Comparison of ENCODE assay signal across 8 cellular contexts in the genomic region with DNA sequence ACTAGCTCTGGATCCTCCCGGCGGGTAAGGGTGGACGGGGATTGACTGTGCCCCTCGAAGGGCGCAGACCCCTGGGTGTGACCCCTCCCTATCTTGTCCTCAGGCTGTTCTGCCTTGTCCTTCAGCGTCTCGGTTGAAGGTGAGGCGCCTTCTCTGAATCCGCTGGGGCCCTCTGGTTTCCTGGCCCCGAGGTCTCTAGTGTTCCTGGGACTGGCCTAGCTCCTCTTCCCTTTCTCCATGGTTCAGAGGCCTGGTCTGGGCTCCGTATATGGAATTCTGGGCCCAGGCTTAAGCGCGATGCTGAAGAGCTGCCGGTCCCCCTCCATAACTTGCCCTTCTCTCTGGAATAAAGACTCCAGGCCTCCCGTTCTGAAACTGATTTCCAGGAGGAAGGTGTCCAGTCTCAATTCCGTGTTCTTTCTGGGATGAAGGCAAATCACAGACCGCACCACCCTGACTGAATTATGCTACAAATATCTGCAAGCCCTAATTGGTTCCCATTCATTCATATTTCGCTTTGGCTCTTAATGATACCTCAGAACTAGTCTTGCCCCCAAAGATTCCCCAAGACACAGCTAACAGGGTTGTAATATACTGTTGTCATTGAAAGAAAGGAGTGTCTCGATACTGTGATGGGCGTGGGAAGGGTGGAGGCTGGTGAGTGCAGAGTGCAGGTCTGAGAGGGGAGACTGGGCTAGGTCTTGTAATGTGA. TPM values are rescaled to one million over a fixed set of nuclear protein-coding genes. Genes with fewer than 3 reads are reported as not detected.
DNase-seq lines count a peak whose midpoint lies in the region; ATAC-seq and TF ChIP-seq lines count a peak whose summit lies in the region.

No MANE protein-coding gene starts in this region.

- CTCF ChIA-PET in OCI-LY7 (lab: Charles Lee; ENCODE audit: unreplicated experiment) = interaction anchor here (0.6 to 1.3 kb wide), 2 partner anchors 26 to 30 kb away, joined by 3 read pairs; no protein-coding TSS in a partner anchor

- peak overlapping the region; percentile 83 for H3K4me2 ChIP-seq in OCI-LY7 (ENCODE audit: low read length)
- peak overlapping the region; percentile 94 for H3K4me2 ChIP-seq in osteoblast (ENCODE audit: insufficient read depth, low read length)

- ATAC-seq in HG03342 (IDR thresholded peaks at IDR 0.05; ENCODE audit: unreplicated experiment) = no peak

- no peak for DNase-seq in activated CD4-positive, alpha-beta T cell treated with anti-CD3 and anti-CD28 coated beads, Interleukin-2, amount 10 ng/mL, durations not matched to agents 24 days and 14 days
- DNase-seq in activated CD4-positive, alpha-beta T cell treated with anti-CD3 and anti-CD28 coated beads for 4 hours = no peak
- DNase-seq in OCI-LY7 (ENCODE audit: low spot score) (peak; percentile 20), epithelial cell of prostate (ENCODE audit: low read depth, low spot score) (no peak), osteoblast (ENCODE audit: insufficient read length, low spot score, missing footprints) (peak; percentile 92), HuH-7 (ENCODE audit: low spot score) (no peak), NCI-H1694 (lab: John Stamatoyannopoulos, UW) (no peak)

- H3K9me3 ChIP-seq in OCI-LY7 (ENCODE audit: low read length) (no peaks in the 10 kb centered on the region), osteoblast (ENCODE audit: low read depth, low read length) (no peaks in the 10 kb centered on the region)

- H3K9me2 ChIP-seq in OCI-LY7 (ENCODE audit: insufficient read depth, low read length) = no peaks in the 10 kb centered on the region

- H3K27ac Mint-ChIP-seq in activated CD4-positive, alpha-beta T cell treated with anti-CD3 and anti-CD28 coated beads, Interleukin-2, amount 10 ng/mL, durations not matched to agents 24 days and 14 days = peak overlapping the region; percentile 85

- POLR2A ChIA-PET in OCI-LY7 (lab: Charles Lee) = interaction anchor here (0.6 to 1.2 kb wide), 4 partner anchors 11 to 138 kb away, joined by 3 to 4 read pairs (median 4); no protein-coding TSS in a partner anchor

- H3K27me3 Mint-ChIP-seq in activated CD4-positive, alpha-beta T cell treated with anti-CD3 and anti-CD28 coated beads, Interleukin-2, amount 10 ng/mL, durations not matched to agents 24 days and 14 days = no peaks in the 10 kb centered on the region

- H3K4me1 ChIP-seq in OCI-LY7 (ENCODE audit: insufficient read depth, low read length, poor library complexity, severe bottlenecking) (peaks cover 23% of the 10 kb centered on the region), osteoblast (ENCODE audit: insufficient read depth, low read length) (peaks cover 19% of the 10 kb centered on the region)

- H3K4me3 Mint-ChIP-seq in activated CD4-positive, alpha-beta T cell treated with anti-CD3 and anti-CD28 coated beads, Interleukin-2, amount 10 ng/mL, durations not matched to agents 24 days and 14 days = peak overlapping the region; percentile 86

- no peaks in the 10 kb centered on the region for H4K20me1 ChIP-seq in OCI-LY7 (ENCODE audit: insufficient read depth, low read length)
- peaks cover 42% of the 10 kb centered on the region for H4K20me1 ChIP-seq in osteoblast (ENCODE audit: insufficient read depth, low read length)

- BruUV-seq in OCI-LY7 (replicated peaks; lab: Mats Ljungman, UMichigan) = no TSS peak

- no peak for TF ChIP-seq CTCF in OCI-LY7 (conservative IDR thresholded peaks at IDR 0.05; ENCODE audit: low read length)
- TF ChIP-seq CTCF in osteoblast (IDR thresholded peaks at IDR 0.05; ENCODE audit: extremely low read depth, low read depth, low read length) = no peak

- H3K27me3 ChIP-seq in osteoblast (ENCODE audit: insufficient read depth, low read length) = no peaks in the 10 kb centered on the region

- peaks cover 27% of the 10 kb centered on the region for H3K4me1 Mint-ChIP-seq in activated CD4-positive, alpha-beta T cell treated with anti-CD3 and anti-CD28 coated beads, Interleukin-2, amount 10 ng/mL, durations not matched to agents 24 days and 14 days

- peaks cover 48% of the 10 kb centered on the region for H3K36me3 Mint-ChIP-seq in activated CD4-positive, alpha-beta T cell treated with anti-CD3 and anti-CD28 coated beads, Interleukin-2, amount 10 ng/mL, durations not matched to agents 24 days and 14 days (ENCODE audit: low read depth)

- intact Hi-C loops in activated CD4-positive, alpha-beta T cell treated with anti-CD3 and anti-CD28 coated beads, Interleukin-2, amount 10 ng/mL, durations not matched to agents 24 days and 14 days (cut with micrococcal nuclease) = loop anchor here (1.0 to 5.0 kb wide), 4 partner anchors 19 to 64 kb away; partner anchors contain the start of genes CENPT, PSKH1 and PSMB10
- intact Hi-C loops in OCI-LY7 (cut with micrococcal nuclease; ENCODE audit: unreplicated experiment) = no loop called here

- peak overlapping the region; percentile 66; the same call in 1 of the 2 replicates for H2AFZ ChIP-seq in OCI-LY7 (ENCODE audit: low read length)
- H2AFZ ChIP-seq in osteoblast (ENCODE audit: low read length) = peak overlapping the region; percentile 82

- no peaks in the 10 kb centered on the region for H3K9me3 Mint-ChIP-seq in activated CD4-positive, alpha-beta T cell treated with anti-CD3 and anti-CD28 coated beads, Interleukin-2, amount 10 ng/mL, durations not matched to agents 24 days and 14 days

- H3K79me2 ChIP-seq in OCI-LY7 (ENCODE audit: insufficient read depth, low read depth, low read length) = peaks cover 29% of the 10 kb centered on the region
- H3K79me2 ChIP-seq in osteoblast (ENCODE audit: insufficient read depth, low read length) = peaks cover 54% of the 10 kb centered on the region

- peak overlapping the region; percentile 95 for H3K4me3 ChIP-seq in OCI-LY7 (ENCODE audit: low read depth, low read length, poor library complexity, severe bottlenecking)
- H3K4me3 ChIP-seq in osteoblast (ENCODE audit: insufficient read depth, low read length) = peak overlapping the region; percentile 96

- H3K27ac ChIP-seq in OCI-LY7 (ENCODE audit: low read depth, low read length, poor library complexity, severe bottlenecking) (peak overlapping the region; percentile 48), epithelial cell of prostate (peak overlapping the region; percentile 46), osteoblast (ENCODE audit: low read depth, low read length) (peak overlapping the region; percentile 86)

- H3K36me3 ChIP-seq in OCI-LY7 (ENCODE audit: insufficient read depth, low read length) = peaks cover 68% of the 10 kb centered on the region
- peaks cover 59% of the 10 kb centered on the region for H3K36me3 ChIP-seq in osteoblast (ENCODE audit: insufficient read depth, low read length)

RNA-seq across cellular contexts. Expression of gene EDC4, which starts 0.7 kb away (rescaled TPM):
- total RNA-seq in activated CD4-positive, alpha-beta T cell treated with anti-CD3 and anti-CD28 coated beads, Interleukin-2, amount 10 ng/mL, durations not matched to agents 24 days and 14 days = 112 and 122 TPM in 2 replicates
- 58.4 and 89.6 TPM in 2 replicates for total RNA-seq in OCI-LY7 (2014; rRNA removed; shearing (Covaris generic))
- 86.6 and 100 TPM in 2 replicates for total RNA-seq in OCI-LY7 (2022)
- total RNA-seq in osteoblast = 45.7 and 60.8 TPM in 2 replicates

RNA-seq across cellular contexts. Expression of gene NRN1L, which starts 11.1 kb away (rescaled TPM):
- total RNA-seq in activated CD4-positive, alpha-beta T cell treated with anti-CD3 and anti-CD28 coated beads, Interleukin-2, amount 10 ng/mL, durations not matched to agents 24 days and 14 days = 0.63 TPM in 1 of 2 replicates, not detected in the other
- total RNA-seq in OCI-LY7 (2014; rRNA removed; shearing (Covaris generic)) = 0.66 and 1.7 TPM in 2 replicates
- total RNA-seq in OCI-LY7 (2022) = 0.80 and 1.2 TPM in 2 replicates
- total RNA-seq in osteoblast = 0.29 TPM in 1 of 2 replicates, not detected in the other

RNA-seq across cellular contexts. Expression of gene PSKH1, which starts 19.5 kb away (rescaled TPM):
- 14.4 and 16.3 TPM in 2 replicates for total RNA-seq in activated CD4-positive, alpha-beta T cell treated with anti-CD3 and anti-CD28 coated beads, Interleukin-2, amount 10 ng/mL, durations not matched to agents 24 days and 14 days
- 9.7 and 10.4 TPM in 2 replicates for total RNA-seq in OCI-LY7 (2014; rRNA removed; shearing (Covaris generic))
- total RNA-seq in OCI-LY7 (2022) = 23.8 and 27.1 TPM in 2 replicates
- total RNA-seq in osteoblast = 16.8 and 18.5 TPM in 2 replicates

RNA-seq across cellular contexts. Expression of gene CENPT, which starts 26.1 kb away (rescaled TPM):
- total RNA-seq in activated CD4-positive, alpha-beta T cell treated with anti-CD3 and anti-CD28 coated beads, Interleukin-2, amount 10 ng/mL, durations not matched to agents 24 days and 14 days = 37.0 and 44.5 TPM in 2 replicates
- 74.7 and 85.3 TPM in 2 replicates for total RNA-seq in OCI-LY7 (2014; rRNA removed; shearing (Covaris generic))
- total RNA-seq in OCI-LY7 (2022) (48.9 and 55.4 TPM in 2 replicates), osteoblast (24.2 and 25.6 TPM in 2 replicates)

RNA-seq across cellular contexts. Expression of gene NUTF2, which starts 26.9 kb away (rescaled TPM):
- total RNA-seq in activated CD4-positive, alpha-beta T cell treated with anti-CD3 and anti-CD28 coated beads, Interleukin-2, amount 10 ng/mL, durations not matched to agents 24 days and 14 days = 184 and 188 TPM in 2 replicates
- 168 and 187 TPM in 2 replicates for total RNA-seq in OCI-LY7 (2014; rRNA removed; shearing (Covaris generic))
- total RNA-seq in OCI-LY7 (2022) (143 and 144 TPM in 2 replicates), osteoblast (203 TPM in 2 replicates)

Comparison
In these comparisons a context has a peak if more than half of its experiments do, and no peak if none do; other contexts are left out.
1. DNase-seq: peak in OCI-LY7 (single experiment) and osteoblast (single experiment); none in activated CD4-positive, alpha-beta T cell treated with anti-CD3 and anti-CD28 coated beads, Interleukin-2, amount 10 ng/mL, durations not matched to agents 24 days and 14 days (single experiment), activated CD4-positive, alpha-beta T cell treated with anti-CD3 and anti-CD28 coated beads for 4 hours (0 of 2), epithelial cell of prostate (single experiment), HuH-7 (single experiment) and NCI-H1694 (single experiment).
2. Peak in every context shown above with its lines, with median percentiles within 50 percentile points of each other: H3K27ac ChIP-seq.